Comparison of ENCODE assay signal across 1 cellular context in genomic region chr17:43529977-43530302, GRCh38.
TF ChIP-seq lines count a peak whose summit lies in the region.

No MANE protein-coding gene starts in this region.

TF ChIP-seq in K562, 482 proteins besides CTCF, POLR2A, EP300 and RAD21 (continued from another document):
- TF ChIP-seq TOE1 (IDR thresholded peaks at IDR 0.05; ENCODE audit: borderline replicate concordance) (no peak), TOE1 (CRISPR knock-in tag; IDR thresholded peaks at IDR 0.05; ENCODE audit: borderline replicate concordance, low read depth) (no peak), TFAM (CRISPR knock-in tag; conservative IDR thresholded peaks at IDR 0.05) (no peak), CTBP1 (IDR thresholded peaks at IDR 0.05; ENCODE audit: borderline replicate concordance) (no peak), NONO (IDR thresholded peaks at IDR 0.05; ENCODE audit: low read depth in 2 of 2, low read length in 1 of 2) (no peak), RBBP5 (IDR thresholded peaks at IDR 0.05; ENCODE audit: borderline replicate concordance, insufficient read depth, low read length, poor library complexity, severe bottlenecking) (no peak), ESRRA (IDR thresholded peaks at IDR 0.05; ENCODE audit: borderline replicate concordance, low read depth) (0 out of 2 replicates have a peak, but pooled peaks have one; percentile 1), ZNF395 (CRISPR knock-in tag; IDR thresholded peaks at IDR 0.05) (no peak), ARID2 (IDR thresholded peaks at IDR 0.05) (no peak)
